In genomic region chr20:36305602-36306556, GRCh38 we compare ENCODE assay signal across 8 cellular contexts. TPM values are rescaled to one million over a fixed set of nuclear protein-coding genes. Genes with fewer than 3 reads are reported as not detected.
A peak's percentile ranks its signal among the peaks of the same experiment; 100 is the strongest.
DNase-seq lines count a peak whose midpoint lies in the region; ATAC-seq and TF ChIP-seq lines count a peak whose summit lies in the region.

TSS of gene DLGAP4 (plus strand) at chr20:36306339. CDS start at chr20:36431718, 125,379 bp downstream.

- H2BK5ac ChIP-seq in mesendoderm (ENCODE audit: low read length) = no peak within 1 kb of the TSS

- no peak within 1 kb of the TSS for H2BK15ac ChIP-seq in mesendoderm (replicated peaks; ENCODE audit: low read depth)

- H3K4ac ChIP-seq in mesendoderm (ENCODE audit: low read depth, low read length) = no peak within 1 kb of the TSS

- H3K4me3 ChIP-seq in colonic mucosa = no peak within 1 kb of the TSS
- H3K4me3 ChIP-seq in mesendoderm (ENCODE audit: low read length) = peak within 1 kb of the TSS; percentile 8

- H3K27ac ChIP-seq in colonic mucosa (no peak within 1 kb of the TSS), mesendoderm (ENCODE audit: low read depth, low read length) (no peak within 1 kb of the TSS)

- intact Hi-C loops in colonic mucosa (cut with DNase I) = no loop called here

- no peaks in the 10 kb centered on the region for H3K79me2 ChIP-seq in mesendoderm (ENCODE audit: control insufficient read depth, insufficient read depth, low read length)

- no peak for ATAC-seq in HG03095 (IDR thresholded peaks at IDR 0.05; ENCODE audit: unreplicated experiment)
- ATAC-seq in GM18519 (IDR thresholded peaks at IDR 0.05; ENCODE audit: low FRiP score, unreplicated experiment) = no peak

- H2AK5ac ChIP-seq in mesendoderm (ENCODE audit: low read length) = no peak within 1 kb of the TSS

- H3K9ac ChIP-seq in colonic mucosa (ENCODE audit: low read depth in 2 of 2, low read length in 2 of 2) (peak within 1 kb of the TSS in 1 of 2 donors; percentile 24), mesendoderm (ENCODE audit: low read length) (peak within 1 kb of the TSS; percentile 52)

- H3K27me3 ChIP-seq in colonic mucosa = peaks cover 42% of the 10 kb centered on the region
- peaks cover 6% of the 10 kb centered on the region for H3K27me3 ChIP-seq in mesendoderm (ENCODE audit: insufficient read depth, low read length, poor library complexity)

- no peaks in the 10 kb centered on the region for H3K79me1 ChIP-seq in mesendoderm (ENCODE audit: low read length)

- no peak within 1 kb of the TSS for H2BK120ac ChIP-seq in mesendoderm (ENCODE audit: low read depth, low read length)

- H3K56ac ChIP-seq in mesendoderm (ENCODE audit: low read length) = peak within 1 kb of the TSS; percentile 64

- H4K5ac ChIP-seq in mesendoderm (ENCODE audit: low read length) = no peak within 1 kb of the TSS

- WGBS in mesendoderm (ENCODE audit: extremely low coverage, insufficient coverage, low lambda C conversion rate) = no CpG with 5 or more reads among the region's 96 CpGs

- no peak within 1 kb of the TSS for H4K8ac ChIP-seq in mesendoderm (ENCODE audit: low read depth, low read length)

- H3K36me3 ChIP-seq in colonic mucosa = no peaks in the 10 kb centered on the region
- no peaks in the 10 kb centered on the region for H3K36me3 ChIP-seq in mesendoderm (ENCODE audit: control insufficient read depth, insufficient read depth, low read length)

- no peak within 1 kb of the TSS for H3K23ac ChIP-seq in mesendoderm (ENCODE audit: low read length)

- H3K18ac ChIP-seq in mesendoderm (ENCODE audit: low read length) = no peak within 1 kb of the TSS

- no peak for TF ChIP-seq CTCF in colonic mucosa (IDR thresholded peaks at IDR 0.05)

- H3K4me1 ChIP-seq in colonic mucosa = no peaks in the 10 kb centered on the region
- no peaks in the 10 kb centered on the region for H3K4me1 ChIP-seq in mesendoderm (ENCODE audit: control insufficient read depth, low read depth, low read length)

- no peaks in the 10 kb centered on the region for H3K9me3 ChIP-seq in colonic mucosa

- peak within 1 kb of the TSS; percentile 57 for H3K4me2 ChIP-seq in mesendoderm (ENCODE audit: low read length)

- peak; percentile 33 for DNase-seq in stimulated activated CD4-positive, alpha-beta T cell treated with anti-CD3 and anti-CD28 coated beads, Interleukin-15, amount 100 ng/mL, for 24 hours
- DNase-seq in stimulated activated CD4-positive, alpha-beta T cell treated with anti-CD3 and anti-CD28 coated beads, Interleukin-1b, Interleukin-23, amount 100 ng/mL, for 48 hours = no peak
- DNase-seq in colonic mucosa (no peak), mesendoderm (no peak), NCI-H446 treated with DMSO at 0.1 percent for 48 hours (lab: John Stamatoyannopoulos, UW) (no peak), DMS79 treated with DMSO at 0.1 percent for 48 hours (lab: John Stamatoyannopoulos, UW) (no peak)

RNA-seq across cellular contexts. Expression of gene DLGAP4, which starts in this region (rescaled TPM):
- total RNA-seq in colonic mucosa = 10 to 100 TPM; 43.1 to 48.6 TPM
- polyA plus RNA-seq in mesendoderm (2013, experiment 1 of 2) = 49.0 TPM
- polyA plus RNA-seq in mesendoderm (2013, experiment 2 of 2) = 50.3 TPM
